ENCODE assay signal across 13 cellular contexts in genomic region chr10:122499491-122499941, GRCh38. TPM values are rescaled to one million over a fixed set of nuclear protein-coding genes. Genes with fewer than 3 reads are reported as not detected.
DNase-seq lines count a peak whose midpoint lies in the region; ATAC-seq and TF ChIP-seq lines count a peak whose summit lies in the region.
"Had no signal": no experiment of that assay in that cellular context is flagged by ENCODE, and none has a peak within 500 bp of the region (broad histone marks: within the 10 kb centered on the region; RNA-seq: fewer than 3 reads in every experiment).

No MANE protein-coding gene starts in this region.

- no peak overlapping the region for H3K4me3 ChIP-seq in fibroblast of lung (replicated peaks in 1 of 4; ENCODE audit: control extremely low read depth in 1 of 4, insufficient read depth in 1 of 4, low read depth in 3 of 4, low read length in 4 of 4)
- peak overlapping the region in 1 of 2 experiments; percentile 57 for H3K4me3 ChIP-seq in mesenchymal stem cell (ENCODE audit: insufficient read depth in 1 of 2, low read depth in 1 of 2, low read length in 2 of 2)
- H3K4me3 ChIP-seq in tibial artery: no peak overlapping the region
- no peak overlapping the region for H3K4me3 ChIP-seq in neuronal stem cell (ENCODE audit: low read length in 2 of 2)

- ATAC-seq in GM18873 (IDR thresholded peaks at IDR 0.05; ENCODE audit: low FRiP score, unreplicated experiment) (no peak), GM21367 (IDR thresholded peaks at IDR 0.05; ENCODE audit: unreplicated experiment) (no peak)

- no peaks in the 10 kb centered on the region for H3K79me2 ChIP-seq in fibroblast of lung (ENCODE audit: control insufficient read depth, insufficient read depth, low read length)

- H3K9ac ChIP-seq in fibroblast of lung (ENCODE audit: insufficient read depth, low read length) (no peak overlapping the region), mesenchymal stem cell (ENCODE audit: low read length) (peak overlapping the region; percentile 86), neuronal stem cell (ENCODE audit: low read depth, low read length, poor library complexity) (no peak overlapping the region)

- POLR2A ChIA-PET in RWPE1 (lab: Yijun Ruan, JAX; ENCODE audit: low non-redundant PET): no interaction called here

- WGBS in mesenchymal stem cell: 89% methylated on average over 5 of the region's 5 CpGs
- no CpG with 5 or more reads among the region's 5 CpGs for WGBS in neuronal stem cell (ENCODE audit: extremely low coverage in 2 of 2, insufficient read length in 2 of 2, insufficient replicate concordance in 1 of 2), 2 donors

- TF ChIP-seq CTCF in RWPE1 (conservative IDR thresholded peaks at IDR 0.05; ENCODE audit: low read depth) (no peak), fibroblast of lung (conservative IDR thresholded peaks at IDR 0.05 in 1 of 2, IDR thresholded peaks at IDR 0.05 in 1 of 2; ENCODE audit: low read depth in 1 of 2, low read length in 2 of 2) (no peak), tibial artery (IDR thresholded peaks at IDR 0.05) (no peak)

- H3K36me3 ChIP-seq in fibroblast of lung (ENCODE audit: control insufficient read depth, insufficient read depth, low read length): no peaks in the 10 kb centered on the region
- H3K36me3 ChIP-seq in mesenchymal stem cell (ENCODE audit: control insufficient read depth in 1 of 2, insufficient read depth in 2 of 2, low read depth in 1 of 2, low read length in 2 of 2): peaks cover 12 to 58% of the 10 kb centered on the region in 2 experiments
- no peaks in the 10 kb centered on the region for H3K36me3 ChIP-seq in tibial artery
- no peaks in the 10 kb centered on the region for H3K36me3 ChIP-seq in neuronal stem cell (replicated peaks in 1 of 2; ENCODE audit: control insufficient read depth in 2 of 2, insufficient read depth in 2 of 2, low read length in 2 of 2)

- no peak overlapping the region for H3K23ac ChIP-seq in mesenchymal stem cell (ENCODE audit: low read length in 2 of 2)
- no peak overlapping the region for H3K23ac ChIP-seq in neuronal stem cell (ENCODE audit: low read depth, low read length, poor library complexity)

- H4K8ac ChIP-seq in mesenchymal stem cell (ENCODE audit: low read length): no peak overlapping the region
- no peak overlapping the region for H4K8ac ChIP-seq in neuronal stem cell (ENCODE audit: low read depth, low read length)

- no peak overlapping the region for H2AFZ ChIP-seq in fibroblast of lung (ENCODE audit: low read length)
- no peak overlapping the region for H2AFZ ChIP-seq in mesenchymal stem cell (ENCODE audit: low read depth, low read length)
- no peak overlapping the region for H2AFZ ChIP-seq in neuronal stem cell (ENCODE audit: low read length)

- intact Hi-C loops in tibial artery (cut with DNase I; ENCODE audit: low total_unique reads): no loop called here

- CTCF ChIA-PET in RWPE1 (lab: Yijun Ruan, JAX): no interaction called here

- no peak overlapping the region for H3K18ac ChIP-seq in mesenchymal stem cell (ENCODE audit: low read depth in 1 of 2, low read length in 2 of 2)
- H3K18ac ChIP-seq in neuronal stem cell (ENCODE audit: low read length): no peak overlapping the region

- H2BK15ac ChIP-seq in mesenchymal stem cell (ENCODE audit: low read depth, poor library complexity, severe bottlenecking) (no peak overlapping the region), neuronal stem cell (ENCODE audit: low read length) (no peak overlapping the region)

- no peak overlapping the region for H2AK5ac ChIP-seq in mesenchymal stem cell (ENCODE audit: low read length, severe bottlenecking)
- H2AK5ac ChIP-seq in neuronal stem cell (ENCODE audit: low read depth, low read length): no peak overlapping the region

- H4K20me1 ChIP-seq in fibroblast of lung (ENCODE audit: control insufficient read depth, extremely low read depth, insufficient read depth, low read length): no peaks in the 10 kb centered on the region

- no peak overlapping the region for H2BK5ac ChIP-seq in mesenchymal stem cell (ENCODE audit: low read depth, low read length, poor library complexity, severe bottlenecking)
- H2BK5ac ChIP-seq in neuronal stem cell (ENCODE audit: low read length): no peak overlapping the region

- H2BK12ac ChIP-seq in mesenchymal stem cell (ENCODE audit: low read length in 2 of 2): no peak overlapping the region
- no peak overlapping the region for H2BK12ac ChIP-seq in neuronal stem cell (ENCODE audit: low read length)

- no peak overlapping the region for H3K14ac ChIP-seq in mesenchymal stem cell (ENCODE audit: low read length in 2 of 2)
- no peak overlapping the region for H3K14ac ChIP-seq in neuronal stem cell (ENCODE audit: low read length)

- H3K27me3 ChIP-seq in fibroblast of lung (ENCODE audit: control insufficient read depth, insufficient read depth, low read length): no peaks in the 10 kb centered on the region
- H3K27me3 ChIP-seq in mesenchymal stem cell (ENCODE audit: control insufficient read depth in 1 of 2, insufficient read depth in 1 of 2, low read length in 2 of 2): no peaks in the 10 kb centered on the region
- H3K27me3 ChIP-seq in tibial artery: no peaks in the 10 kb centered on the region
- H3K27me3 ChIP-seq in neuronal stem cell (ENCODE audit: control insufficient read depth in 3 of 3, insufficient read depth in 3 of 3, low read depth in 1 of 3, low read length in 3 of 3): no peaks in the 10 kb centered on the region

- H3K4me1 ChIP-seq in fibroblast of lung (ENCODE audit: control insufficient read depth, extremely low read depth, insufficient read depth, low read length) (peaks cover 8% of the 10 kb centered on the region), mesenchymal stem cell (ENCODE audit: control insufficient read depth, insufficient read depth, low read depth, low read length) (peaks cover 22% of the 10 kb centered on the region), tibial artery (peaks cover 5 to 73% (median 47%) of the 10 kb centered on the region in 4 donors), neuronal stem cell (ENCODE audit: control insufficient read depth in 2 of 2, insufficient read depth in 1 of 2, low read depth in 1 of 2, low read length in 2 of 2) (peaks cover 0 to 2% of the 10 kb centered on the region in 2 donors)

- H2BK120ac ChIP-seq in mesenchymal stem cell (ENCODE audit: low read depth, low read length) (no peak overlapping the region), neuronal stem cell (ENCODE audit: low read depth, low read length) (no peak overlapping the region)

- H4K91ac ChIP-seq in mesenchymal stem cell (ENCODE audit: low read length): no peak overlapping the region
- no peak overlapping the region for H4K91ac ChIP-seq in neuronal stem cell (ENCODE audit: low read depth, low read length, poor library complexity)

- DNase-seq in RWPE1 (ENCODE audit: low spot score): no peak
- peak; percentile 44 to 84 for DNase-seq in fibroblast of lung (ENCODE audit: low read depth in 2 of 2)
- DNase-seq in mesenchymal stem cell: no peak
- peak; percentile 65 to 82 for DNase-seq in tibial artery
- DNase-seq in neuronal stem cell (ENCODE audit: low spot score): no peak
- no peak for DNase-seq in NCI-H2107 treated with DMSO at 0.1 percent for 48 hours (lab: John Stamatoyannopoulos, UW; ENCODE audit: unreplicated experiment)
- DNase-seq: activated T-cell treated with anti-CD3 and anti-CD28 coated beads, Interleukin-2, amount 50 U/mL, for 24 hours; DMS53; foreskin melanocyte; MM.1S; NCI-H446 treated with DMSO at 0.1 percent for 48 hours had no signal

- peaks cover 1% of the 10 kb centered on the region for H3K79me1 ChIP-seq in mesenchymal stem cell (replicated peaks; ENCODE audit: low read length, poor library complexity, severe bottlenecking)
- no peaks in the 10 kb centered on the region for H3K79me1 ChIP-seq in neuronal stem cell (ENCODE audit: low read depth, low read length)

- H3K9me3 ChIP-seq in fibroblast of lung (ENCODE audit: control insufficient read depth, insufficient read depth, low read depth, low read length): no peaks in the 10 kb centered on the region
- no peaks in the 10 kb centered on the region for H3K9me3 ChIP-seq in mesenchymal stem cell (ENCODE audit: control insufficient read depth, low read length)
- no peaks in the 10 kb centered on the region for H3K9me3 ChIP-seq in tibial artery
- H3K9me3 ChIP-seq in neuronal stem cell (replicated peaks in 1 of 2; ENCODE audit: control insufficient read depth in 2 of 2, insufficient read depth in 1 of 2, low read depth in 1 of 2, low read length in 2 of 2): no peaks in the 10 kb centered on the region

- H3K27ac ChIP-seq in RWPE1 (peak overlapping the region; percentile 70), fibroblast of lung (ENCODE audit: insufficient read depth, low read length) (no peak overlapping the region), mesenchymal stem cell (ENCODE audit: low read length, poor library complexity, severe bottlenecking) (no peak overlapping the region), tibial artery (peak overlapping the region; percentile 65 to 91), neuronal stem cell (replicated peaks; ENCODE audit: low read length) (no peak overlapping the region)

- H3K4ac ChIP-seq in mesenchymal stem cell (ENCODE audit: low read depth in 1 of 2, low read length in 2 of 2): no peak overlapping the region
- H3K4ac ChIP-seq in neuronal stem cell (ENCODE audit: low read length): no peak overlapping the region

- no peak overlapping the region for H3K4me2 ChIP-seq in fibroblast of lung (ENCODE audit: extremely low read depth, insufficient read depth, low read length)
- no peak overlapping the region for H3K4me2 ChIP-seq in mesenchymal stem cell (ENCODE audit: low read length, poor library complexity, severe bottlenecking)
- no peak overlapping the region for H3K4me2 ChIP-seq in neuronal stem cell (ENCODE audit: insufficient read depth, low read length, poor library complexity, severe bottlenecking)

RNA-seq across cellular contexts. Expression of gene HTRA1, which starts 38.2 kb away (rescaled TPM):
- total RNA-seq in fibroblast of lung: 109 and 198 TPM in 2 replicates
- polyA plus RNA-seq in fibroblast of lung: 178 and 216 TPM in 2 replicates
- 143 and 170 TPM in 2 replicates for polyA plus RNA-seq in fibroblast of lung (2012)
- 24.3 and 53.8 TPM in 2 replicates for polyA minus RNA-seq in fibroblast of lung (ENCODE audit: low replicate concordance)
- 204 TPM for polyA plus RNA-seq in mesenchymal stem cell (2013, experiment 1 of 2)
- polyA plus RNA-seq in mesenchymal stem cell (2013, experiment 2 of 2): 204 TPM
- 9.0 TPM for polyA plus RNA-seq in neuronal stem cell (2013, experiment 1 of 2)
- 8.8 TPM for polyA plus RNA-seq in neuronal stem cell (2013, experiment 2 of 2)

RNA-seq across cellular contexts. Expression of gene ARMS2, which starts 45.1 kb away (rescaled TPM):
- not detected in 2 replicates for total RNA-seq in fibroblast of lung
- not detected in 2 replicates for polyA plus RNA-seq in fibroblast of lung
- polyA plus RNA-seq in fibroblast of lung (2012): not detected in 2 replicates
- not detected in 2 replicates for polyA minus RNA-seq in fibroblast of lung (ENCODE audit: low replicate concordance)
- not detected for polyA plus RNA-seq in mesenchymal stem cell (2013, experiment 1 of 2)
- polyA plus RNA-seq in mesenchymal stem cell (2013, experiment 2 of 2): not detected
- not detected for polyA plus RNA-seq in neuronal stem cell (2013, experiment 1 of 2)
- polyA plus RNA-seq in neuronal stem cell (2013, experiment 2 of 2): not detected

Comparison
In these comparisons a context has a peak if more than half of its experiments do, and no peak if none do; other contexts are left out.
1. DNase-seq: peak in fibroblast of lung (2 of 2) and tibial artery (2 of 2); none in RWPE1 (single experiment), mesenchymal stem cell (single experiment), neuronal stem cell (single experiment) and NCI-H2107 treated with DMSO at 0.1 percent for 48 hours (single experiment).
2. H3K27ac ChIP-seq: peak in RWPE1 (single experiment) and tibial artery (2 of 2); none in fibroblast of lung (single experiment), mesenchymal stem cell (single experiment) and neuronal stem cell (single experiment).